Comparison of ENCODE assay signal across 8 cellular contexts in the genomic region with DNA sequence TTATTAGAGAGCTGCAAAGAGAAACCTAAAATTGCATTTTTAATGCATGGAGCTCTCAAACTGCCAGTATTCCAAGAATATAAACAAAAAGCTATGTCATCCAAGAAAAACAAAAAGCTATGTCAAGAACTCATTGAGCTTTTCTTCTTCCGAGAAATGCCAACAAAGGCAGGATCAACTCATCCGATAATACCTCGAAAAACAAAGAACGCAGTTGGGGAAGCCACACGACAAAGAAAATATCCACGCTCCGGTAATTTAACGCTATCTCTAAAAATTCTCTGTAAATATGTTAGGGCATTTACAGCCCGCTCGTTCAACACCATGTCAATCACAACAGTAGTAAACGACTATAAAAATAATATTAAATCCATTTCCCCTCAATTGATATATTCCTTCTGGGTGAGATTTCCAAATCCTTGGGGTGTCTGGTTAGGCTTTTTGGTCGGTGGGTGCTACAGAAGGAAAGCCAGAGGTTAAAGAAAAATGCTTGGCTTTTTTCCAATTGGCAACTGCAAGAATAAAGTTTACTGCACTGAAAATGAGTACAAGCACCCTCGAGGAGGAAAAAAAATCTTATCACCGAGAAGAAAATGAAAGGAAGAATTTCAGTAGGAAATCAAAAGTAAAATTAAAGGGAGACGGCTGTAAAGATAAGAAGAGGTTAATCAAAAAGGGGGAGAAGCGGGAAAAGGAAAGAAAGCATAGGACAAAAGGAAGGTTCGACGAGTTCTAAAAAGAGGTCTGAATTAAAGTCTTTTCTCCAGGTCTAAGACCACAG. TPM values are rescaled to one million over a fixed set of nuclear protein-coding genes. Genes with fewer than 3 reads are reported as not detected.
DNase-seq lines count a peak whose midpoint lies in the region; ATAC-seq and TF ChIP-seq lines count a peak whose summit lies in the region.

No MANE protein-coding gene starts in this region.

- peak overlapping the region; percentile 91 for H3K9ac ChIP-seq in muscle layer of colon (ENCODE audit: low read length)

- ATAC-seq in HG02938 (IDR thresholded peaks at IDR 0.05; ENCODE audit: unreplicated experiment) = no peak
- ATAC-seq in GM21619 (IDR thresholded peaks at IDR 0.05; ENCODE audit: unreplicated experiment) = no peak

- H3K4me3 ChIP-seq in coronary artery (peak overlapping the region; percentile 97), muscle layer of colon (ENCODE audit: low read depth in 1 of 2, low read length in 2 of 2) (peak overlapping the region; percentile 87 to 96)

- no peaks in the 10 kb centered on the region for H3K27me3 ChIP-seq in muscle layer of colon (ENCODE audit: control insufficient read depth in 1 of 2, insufficient read depth in 2 of 2, low read length in 2 of 2)

- TF ChIP-seq CTCF in coronary artery (IDR thresholded peaks at IDR 0.05) = no peak

- no peaks in the 10 kb centered on the region for H3K36me3 ChIP-seq in muscle layer of colon (ENCODE audit: insufficient read depth, low read length)

- DNase-seq in NCI-H526 treated with DMSO at 0.1 percent for 48 hours (lab: John Stamatoyannopoulos, UW) (peak; percentile 72), NCI-H526 (lab: John Stamatoyannopoulos, UW) (no peak), NCI-H82 treated with DMSO at 0.1 percent for 48 hours (lab: John Stamatoyannopoulos, UW; ENCODE audit: unreplicated experiment) (peak; percentile 49), coronary artery (ENCODE audit: low spot score) (no peak), G401 (ENCODE audit: low spot score) (no peak)

- in situ Hi-C loops in G401 (cut with HindIII; ENCODE audit: low sequenced_read_pairs) = no loop called here

- H3K27ac ChIP-seq in coronary artery (peak overlapping the region; percentile 89 to 98), muscle layer of colon (ENCODE audit: low read depth, low read length) (peak overlapping the region; percentile 96)

- H3K9me3 ChIP-seq in muscle layer of colon (ENCODE audit: low read length) = no peaks in the 10 kb centered on the region

- peaks cover 21% of the 10 kb centered on the region for H3K4me1 ChIP-seq in muscle layer of colon (ENCODE audit: insufficient read depth, low read length)

RNA-seq across cellular contexts. Expression of gene TIA1, which starts 0.9 kb away (rescaled TPM):
- total RNA-seq in G401 (2014; rRNA removed; shearing (Covaris generic)) = 98.9 and 99.1 TPM in 2 replicates

RNA-seq across cellular contexts. Expression of gene PCYOX1, which starts 10.4 kb away (rescaled TPM):
- 8.1 and 18.8 TPM in 2 replicates for total RNA-seq in G401 (2014; rRNA removed; shearing (Covaris generic))

RNA-seq across cellular contexts. Expression of gene SNRPG, which starts 46.0 kb away (rescaled TPM):
- total RNA-seq in G401 (2014; rRNA removed; shearing (Covaris generic)) = 238 and 239 TPM in 2 replicates

RNA-seq across cellular contexts. Expression of gene FAM136A, which starts 54.3 kb away (rescaled TPM):
- total RNA-seq in G401 (2014; rRNA removed; shearing (Covaris generic)) = 95.8 and 102 TPM in 2 replicates

RNA-seq across cellular contexts. Expression of gene C2orf42, which starts 56.7 kb away (rescaled TPM):
- total RNA-seq in G401 (2014; rRNA removed; shearing (Covaris generic)) = 5.3 and 6.8 TPM in 2 replicates

Comparison
In these comparisons a context has a peak if more than half of its experiments do, and no peak if none do; other contexts are left out.
1. DNase-seq: peak in NCI-H526 treated with DMSO at 0.1 percent for 48 hours (single experiment) and NCI-H82 treated with DMSO at 0.1 percent for 48 hours (single experiment); none in NCI-H526 (0 of 2), coronary artery (single experiment) and G401 (single experiment).